8 cellular contexts compared by ENCODE assay signal in the genomic region with DNA sequence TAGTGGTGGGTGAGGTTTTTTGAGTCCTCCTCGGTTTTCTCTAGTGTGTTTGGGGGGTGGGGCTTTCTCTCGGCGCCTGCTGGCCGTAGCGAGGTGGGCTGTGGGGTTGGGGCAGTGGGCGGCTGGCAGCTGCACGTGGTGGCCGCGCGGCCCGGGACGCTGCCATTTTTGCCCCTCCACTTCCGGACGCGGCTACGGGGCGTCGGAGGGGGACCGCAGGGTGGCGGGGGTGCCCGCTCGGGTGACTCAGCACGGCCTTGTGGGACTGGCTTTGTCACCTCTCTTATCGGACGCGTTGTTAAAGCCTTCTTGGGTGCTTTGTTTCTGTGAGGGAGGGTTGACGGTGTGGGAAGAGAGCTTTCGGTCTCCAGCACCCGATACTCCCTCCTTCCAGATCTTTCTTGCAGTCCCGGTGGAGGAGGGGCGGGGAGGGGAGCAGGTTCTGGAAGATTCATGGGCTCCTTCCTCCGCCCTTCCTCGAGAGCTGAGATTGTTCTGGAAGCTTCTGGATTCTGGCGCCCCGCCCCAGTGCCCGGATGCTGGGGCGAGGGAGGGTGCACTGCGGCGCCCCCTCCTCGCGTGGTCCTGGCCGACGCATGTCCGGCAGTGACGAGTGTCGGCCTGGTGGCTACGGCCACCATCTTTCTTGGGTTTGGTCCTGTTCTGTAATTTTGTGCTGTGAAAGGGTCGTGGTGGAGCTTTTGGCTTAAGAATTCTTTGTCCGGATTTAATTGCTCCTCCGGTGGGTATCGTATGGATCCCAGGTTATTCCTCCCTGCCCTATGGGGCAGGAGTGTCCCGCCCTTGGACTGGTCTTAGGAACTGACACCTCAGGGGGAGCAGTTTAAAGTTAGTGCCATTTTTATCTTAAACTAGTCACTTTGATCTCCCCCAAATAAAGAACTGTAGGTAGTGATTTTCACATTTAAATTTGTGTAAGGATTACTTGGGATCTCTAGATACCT. TPM values are rescaled to one million over a fixed set of nuclear protein-coding genes. Genes with fewer than 3 reads are reported as not detected.
DNase-seq lines count a peak whose midpoint lies in the region; ATAC-seq, FAIRE-seq and TF ChIP-seq lines count a peak whose summit lies in the region.

No MANE protein-coding gene starts in this region.

- H3K56ac ChIP-seq in H1 (replicated peaks; ENCODE audit: insufficient read length, low read depth, low read length) = peak overlapping the region; percentile 51

- no peak overlapping the region for H2BK15ac ChIP-seq in H1 (ENCODE audit: low read length)

- H2AFZ ChIP-seq in H1 (ENCODE audit: low read length) = no peak overlapping the region

- no peak for FAIRE-seq in H1 (lab: Jason Lieb, UNC)

- TF ChIP-seq RAD21 in H1 (IDR thresholded peaks at IDR 0.05 in 1 of 2, conservative IDR thresholded peaks at IDR 0.05 in 1 of 2; ENCODE audit: low read depth in 2 of 2, low read length in 2 of 2) = no peak

- POLR2A ChIA-PET in H1 (lab: Charles Lee; ENCODE audit: partially characterized antibody) (interaction anchor here (0.7 to 18.9 kb wide), 73 partner anchors 8 to 723 kb away, joined by 3 to 581 read pairs (median 5); a partner anchor contains a TSS), GM10248 (lab: Yijun Ruan, JAX) (interaction anchor here (0.8 to 3.8 kb wide), 18 partner anchors 8 to 564 kb away, joined by 3 to 56 read pairs (median 5); a partner anchor contains a TSS)

- H3K4me3 ChIP-seq in H1 (ENCODE audit: extremely low read depth in 1 of 4, insufficient read depth in 2 of 4, low read depth in 3 of 4, low read length in 4 of 4) (peak overlapping the region; percentile 55 to 100 (median 98)), mesodermal cell (ENCODE audit: extremely low read depth, insufficient read depth, low read length, poor library complexity, severe bottlenecking) (peak overlapping the region; percentile 99)

- peak overlapping the region; percentile 95 for H3K27ac ChIP-seq in H1 (ENCODE audit: low read depth, low read length)
- peak overlapping the region; percentile 94 for H3K27ac ChIP-seq in mesodermal cell (ENCODE audit: low read depth, low read length, severe bottlenecking)

- peaks cover 27 to 50% of the 10 kb centered on the region in 2 experiments for H3K79me2 ChIP-seq in H1 (ENCODE audit: control insufficient read depth in 1 of 2, insufficient read depth in 2 of 2, low read length in 2 of 2)

- no peak overlapping the region for H3K23ac ChIP-seq in H1 (ENCODE audit: insufficient read length)

- peak overlapping the region; percentile 65 to 96 for H3K4me2 ChIP-seq in H1 (ENCODE audit: insufficient read depth in 1 of 2, low read depth in 2 of 2, low read length in 2 of 2)

- TF ChIP-seq CTCF in GM10266 (IDR thresholded peaks at IDR 0.05; ENCODE audit: control insufficient read depth, insufficient read depth, low read depth, missing control alignments) = no peak
- TF ChIP-seq CTCF in H1 (IDR thresholded peaks at IDR 0.05; ENCODE audit: control extremely low read depth in 1 of 3, insufficient read depth in 1 of 3, low read depth in 1 of 3, low read length in 3 of 3) = no peak
- no peak for TF ChIP-seq CTCF in GM10248 (IDR thresholded peaks at IDR 0.05; ENCODE audit: control extremely low read depth, extremely low read depth, low read depth, missing control alignments)

- H3K9ac ChIP-seq in H1 (replicated peaks in 1 of 4; ENCODE audit: extremely low read depth in 1 of 4, low read depth in 3 of 4, low read length in 3 of 4) = peak overlapping the region; percentile 86 to 96 (median 92)

- peak overlapping the region; percentile 88 for H3K18ac ChIP-seq in H1 (ENCODE audit: extremely low read depth, low read length)

- H3K23me2 ChIP-seq in H1 (ENCODE audit: low read depth, low read length) = peaks cover 12% of the 10 kb centered on the region

- no peaks in the 10 kb centered on the region; the same call in 1 of the 2 replicates for H3K79me1 ChIP-seq in H1 (ENCODE audit: low read depth, low read length)

- H2AK5ac ChIP-seq in H1 (ENCODE audit: low read depth, low read length) = no peak overlapping the region

- ATAC-seq in HG02571 (IDR thresholded peaks at IDR 0.05; ENCODE audit: unreplicated experiment) = peak; percentile 23

- H2BK12ac ChIP-seq in H1 (ENCODE audit: low read depth, low read length) = no peak overlapping the region

- CTCF ChIA-PET in H1 (lab: Charles Lee; ENCODE audit: partially characterized antibody) (interaction anchor here (0.6 to 8.1 kb wide), 14 partner anchors 8 to 149 kb away, joined by 3 to 102 read pairs (median 4); a partner anchor contains a TSS), GM10248 (lab: Yijun Ruan, JAX) (interaction anchor here (0.9 to 6.9 kb wide), 9 partner anchors 9 to 150 kb away, joined by 3 to 56 read pairs (median 9); a partner anchor contains a TSS)

- H3K4me1 ChIP-seq in H1 (replicated peaks in 1 of 4; ENCODE audit: control insufficient read depth in 3 of 4, insufficient read depth in 4 of 4, low read length in 3 of 4) (peaks cover 7 to 18% (median 14%) of the 10 kb centered on the region in 4 experiments), mesodermal cell (ENCODE audit: control insufficient read depth, insufficient read depth, low read length, poor library complexity, severe bottlenecking) (peaks cover 16% of the 10 kb centered on the region)

- H3K14ac ChIP-seq in H1 (ENCODE audit: insufficient read length) = peak overlapping the region; percentile 43

- H3K27me3 ChIP-seq in H1 (replicated peaks in 1 of 4; ENCODE audit: control insufficient read depth in 3 of 4, extremely low read depth in 1 of 4, insufficient read depth in 3 of 4, low read length in 3 of 4) = no peaks in the 10 kb centered on the region

- peaks cover 31 to 37% of the 10 kb centered on the region in 2 experiments for H4K20me1 ChIP-seq in H1 (replicated peaks in 1 of 2; ENCODE audit: control insufficient read depth in 1 of 2, insufficient read depth in 2 of 2, low read length in 2 of 2)

- peak overlapping the region; percentile 94 for H2BK5ac ChIP-seq in H1 (ENCODE audit: low read depth, low read length)

- peak overlapping the region; percentile 83; the same call in 1 of the 2 replicates for H4K8ac ChIP-seq in H1 (ENCODE audit: extremely low read depth, insufficient read depth, low read length)

- peaks cover 41 to 48% (median 43%) of the 10 kb centered on the region in 4 experiments for H3K36me3 ChIP-seq in H1 (ENCODE audit: control insufficient read depth in 2 of 4, insufficient read depth in 4 of 4, low read length in 3 of 4)
- peaks cover 51% of the 10 kb centered on the region for H3K36me3 ChIP-seq in mesodermal cell (ENCODE audit: control insufficient read depth, insufficient read depth, low read length)

- TF ChIP-seq EP300 in H1 (IDR thresholded peaks at IDR 0.05; ENCODE audit: borderline replicate concordance in 1 of 2, low read depth in 2 of 2, low read length in 2 of 2) = no peak

- H2BK120ac ChIP-seq in H1 (replicated peaks; ENCODE audit: low read depth, low read length) = no peak overlapping the region

- H3K4ac ChIP-seq in H1 (replicated peaks; ENCODE audit: insufficient read length, low read depth, low read length) = peak overlapping the region; percentile 76

- no peak overlapping the region for H2BK20ac ChIP-seq in H1 (ENCODE audit: low read length)

- peak overlapping the region; percentile 61 for H4K5ac ChIP-seq in H1 (ENCODE audit: insufficient read length, low read depth, low read length)

- 2% methylated on average over 33 of the region's 52 CpGs; no CpG with 5 or more reads in 1 of the 2 experiments for WGBS in H1 (ENCODE audit: extremely low coverage in 1 of 2, insufficient coverage in 1 of 2, insufficient read length in 1 of 2, insufficient replicate concordance in 2 of 2, low coverage in 1 of 2, low lambda C conversion rate in 2 of 2, missing lambda C conversion rate in 1 of 2), 2 experiments
- 1% methylated on average over 21 to 30 of the region's 52 CpGs for WGBS in mesodermal cell (ENCODE audit: insufficient coverage in 2 of 2), 2 experiments

- H4K91ac ChIP-seq in H1 (replicated peaks; ENCODE audit: insufficient read length, low read length) = peak overlapping the region; percentile 47

- DNase-seq in GM10266 (ENCODE audit: extremely low spot score) (peak; percentile 65), NCI-H748 (lab: John Stamatoyannopoulos, UW; ENCODE audit: unreplicated experiment) (peak; percentile 66), H1 (ENCODE audit: low read depth in 1 of 2, low spot score in 2 of 2) (no peak), GM10248 (ENCODE audit: extremely low spot score) (no peak)
- DNase-seq in activated CD8-positive, alpha-beta memory T cell treated with anti-CD3 and anti-CD28 coated beads for 4 hours (ENCODE audit: low read depth in 2 of 2) = peak; percentile 88 to 90
- DNase-seq in stimulated activated CD8-positive, alpha-beta memory T cell treated with anti-CD3 and anti-CD28 coated beads, Interleukin-15, amount 100 ng/mL, for 1 hour (ENCODE audit: low read depth) = peak; percentile 77

- H3K9me3 ChIP-seq in H1 (ENCODE audit: insufficient read depth in 2 of 2, low read depth in 1 of 2, low read length in 1 of 2) (no peaks in the 10 kb centered on the region), mesodermal cell (ENCODE audit: control insufficient read depth, low read length) (no peaks in the 10 kb centered on the region)

- TF ChIP-seq POLR2A in H1 (IDR thresholded peaks at IDR 0.05; ENCODE audit: control extremely low read depth in 1 of 2, low read depth in 2 of 2, low read length in 2 of 2) = peak in 1 of 2 experiments; percentile 38; a peak in 2 of 3 replicates

RNA-seq across cellular contexts. Expression of a gene that starts 0.7 kb away (rescaled TPM):
- 2,224 and 2,297 TPM in 2 replicates for total RNA-seq in H1 (2021; fragmentation: NEBNext Ultra II Directional; extraction: Animal tissue kit (Norgen Biotek cat#: 25700))
- polyA plus RNA-seq in H1 (2011; rRNA removed) = 1,244 and 1,564 TPM in 2 replicates
- polyA plus RNA-seq in H1 (2011; cell fraction: cytosol; rRNA removed) = 1,987 TPM
- 1,165 TPM for polyA plus RNA-seq in H1 (2011; cell fraction: nucleus; rRNA removed)
- polyA plus RNA-seq in H1 (2012, experiment 1 of 2) = 2,191 to 2,644 TPM (median 2,404 TPM) in 4 replicates
- polyA plus RNA-seq in H1 (2012, experiment 2 of 2) = 384 TPM
- 1,706 TPM for polyA plus RNA-seq in H1 (2013, experiment 1 of 2)
- 1,654 TPM for polyA plus RNA-seq in H1 (2013, experiment 2 of 2)
- 1,724 and 1,899 TPM in 2 replicates for polyA minus RNA-seq in H1 (2011; rRNA and poly(A)+ RNA removed)
- 850 TPM for polyA minus RNA-seq in H1 (2011; cell fraction: cytosol; rRNA and poly(A)+ RNA removed)
- polyA minus RNA-seq in H1 (2011; cell fraction: nucleus; rRNA and poly(A)+ RNA removed) = 610 TPM
- polyA plus RNA-seq in mesodermal cell (2013, experiment 1 of 2) = 1,346 TPM
- polyA plus RNA-seq in mesodermal cell (2013, experiment 2 of 2) = 1,290 TPM

RNA-seq across cellular contexts. Expression of a gene that starts 9.7 kb away (rescaled TPM):
- total RNA-seq in H1 (2021; fragmentation: NEBNext Ultra II Directional; extraction: Animal tissue kit (Norgen Biotek cat#: 25700)) = 29.5 and 32.3 TPM in 2 replicates
- polyA plus RNA-seq in H1 (2011; rRNA removed) = 65.0 and 73.7 TPM in 2 replicates
- 49.6 TPM for polyA plus RNA-seq in H1 (2011; cell fraction: cytosol; rRNA removed)
- polyA plus RNA-seq in H1 (2011; cell fraction: nucleus; rRNA removed) = 90.4 TPM
- polyA plus RNA-seq in H1 (2012, experiment 1 of 2) = 26.2 to 41.2 TPM (median 36.7 TPM) in 4 replicates
- polyA plus RNA-seq in H1 (2012, experiment 2 of 2) = 48.9 TPM
- 43.7 TPM for polyA plus RNA-seq in H1 (2013, experiment 1 of 2)
- 43.6 TPM for polyA plus RNA-seq in H1 (2013, experiment 2 of 2)
- polyA minus RNA-seq in H1 (2011; rRNA and poly(A)+ RNA removed) = 48.1 and 49.1 TPM in 2 replicates
- 21.4 TPM for polyA minus RNA-seq in H1 (2011; cell fraction: cytosol; rRNA and poly(A)+ RNA removed)
- polyA minus RNA-seq in H1 (2011; cell fraction: nucleus; rRNA and poly(A)+ RNA removed) = 25.3 TPM
- 58.8 TPM for polyA plus RNA-seq in mesodermal cell (2013, experiment 1 of 2)
- 45.4 TPM for polyA plus RNA-seq in mesodermal cell (2013, experiment 2 of 2)

RNA-seq across cellular contexts. Expression of a gene that starts 17.7 kb away (rescaled TPM):
- total RNA-seq in H1 (2021; fragmentation: NEBNext Ultra II Directional; extraction: Animal tissue kit (Norgen Biotek cat#: 25700)) = 10.8 and 13.5 TPM in 2 replicates
- 19.2 and 22.9 TPM in 2 replicates for polyA plus RNA-seq in H1 (2011; rRNA removed)
- 18.8 TPM for polyA plus RNA-seq in H1 (2011; cell fraction: cytosol; rRNA removed)
- 14.3 TPM for polyA plus RNA-seq in H1 (2011; cell fraction: nucleus; rRNA removed)
- polyA plus RNA-seq in H1 (2012, experiment 1 of 2) = 12.7 to 17.1 TPM (median 13.6 TPM) in 4 replicates
- polyA plus RNA-seq in H1 (2012, experiment 2 of 2) = 17.0 TPM
- polyA plus RNA-seq in H1 (2013, experiment 1 of 2) = 6.2 TPM
- 7.5 TPM for polyA plus RNA-seq in H1 (2013, experiment 2 of 2)
- 7.0 and 9.3 TPM in 2 replicates for polyA minus RNA-seq in H1 (2011; rRNA and poly(A)+ RNA removed)
- 7.8 TPM for polyA minus RNA-seq in H1 (2011; cell fraction: cytosol; rRNA and poly(A)+ RNA removed)
- polyA minus RNA-seq in H1 (2011; cell fraction: nucleus; rRNA and poly(A)+ RNA removed) = 12.2 TPM
- 11.1 TPM for polyA plus RNA-seq in mesodermal cell (2013, experiment 1 of 2)
- polyA plus RNA-seq in mesodermal cell (2013, experiment 2 of 2) = 8.6 TPM

RNA-seq across cellular contexts. Expression of a gene that starts 22.6 kb away (rescaled TPM):
- 15.5 and 15.7 TPM in 2 replicates for total RNA-seq in H1 (2021; fragmentation: NEBNext Ultra II Directional; extraction: Animal tissue kit (Norgen Biotek cat#: 25700))
- 8.0 and 11.6 TPM in 2 replicates for polyA plus RNA-seq in H1 (2011; rRNA removed)
- polyA plus RNA-seq in H1 (2011; cell fraction: cytosol; rRNA removed) = 9.9 TPM
- polyA plus RNA-seq in H1 (2011; cell fraction: nucleus; rRNA removed) = 22.6 TPM
- polyA plus RNA-seq in H1 (2012, experiment 1 of 2) = 10.2 to 14.9 TPM (median 13.2 TPM) in 4 replicates
- 12.1 TPM for polyA plus RNA-seq in H1 (2012, experiment 2 of 2)
- polyA plus RNA-seq in H1 (2013, experiment 1 of 2) = 7.8 TPM
- 7.7 TPM for polyA plus RNA-seq in H1 (2013, experiment 2 of 2)
- 8.8 and 10.7 TPM in 2 replicates for polyA minus RNA-seq in H1 (2011; rRNA and poly(A)+ RNA removed)
- polyA minus RNA-seq in H1 (2011; cell fraction: cytosol; rRNA and poly(A)+ RNA removed) = 6.5 TPM
- polyA minus RNA-seq in H1 (2011; cell fraction: nucleus; rRNA and poly(A)+ RNA removed) = 6.2 TPM
- polyA plus RNA-seq in mesodermal cell (2013, experiment 1 of 2) = 1.5 TPM
- 0.46 TPM for polyA plus RNA-seq in mesodermal cell (2013, experiment 2 of 2)

RNA-seq across cellular contexts. Expression of a gene that starts 24.2 kb away (rescaled TPM):
- 187 and 196 TPM in 2 replicates for total RNA-seq in H1 (2021; fragmentation: NEBNext Ultra II Directional; extraction: Animal tissue kit (Norgen Biotek cat#: 25700))
- polyA plus RNA-seq in H1 (2011; rRNA removed) = 558 and 626 TPM in 2 replicates
- polyA plus RNA-seq in H1 (2011; cell fraction: cytosol; rRNA removed) = 409 TPM
- 636 TPM for polyA plus RNA-seq in H1 (2011; cell fraction: nucleus; rRNA removed)
- 210 to 268 TPM (median 256 TPM) in 4 replicates for polyA plus RNA-seq in H1 (2012, experiment 1 of 2)
- polyA plus RNA-seq in H1 (2012, experiment 2 of 2) = 267 TPM
- 396 TPM for polyA plus RNA-seq in H1 (2013, experiment 1 of 2)
- 418 TPM for polyA plus RNA-seq in H1 (2013, experiment 2 of 2)
- 456 and 664 TPM in 2 replicates for polyA minus RNA-seq in H1 (2011; rRNA and poly(A)+ RNA removed)
- polyA minus RNA-seq in H1 (2011; cell fraction: cytosol; rRNA and poly(A)+ RNA removed) = 124 TPM
- polyA minus RNA-seq in H1 (2011; cell fraction: nucleus; rRNA and poly(A)+ RNA removed) = 168 TPM
- 32.1 TPM for polyA plus RNA-seq in mesodermal cell (2013, experiment 1 of 2)
- polyA plus RNA-seq in mesodermal cell (2013, experiment 2 of 2) = 23.0 TPM

Comparison
In these comparisons a context has a peak if more than half of its experiments do, and no peak if none do; other contexts are left out.
1. DNase-seq: peak in GM10266 (single experiment), NCI-H748 (single experiment), activated CD8-positive, alpha-beta memory T cell treated with anti-CD3 and anti-CD28 coated beads for 4 hours (2 of 2) and stimulated activated CD8-positive, alpha-beta memory T cell treated with anti-CD3 and anti-CD28 coated beads, Interleukin-15, amount 100 ng/mL, for 1 hour (single experiment); none in H1 (0 of 2) and GM10248 (single experiment).